In genomic region chr2:232308986-232309385, GRCh38 we compare ENCODE assay signal across 19 cellular contexts.
DNase-seq lines count a peak whose midpoint lies in the region; ATAC-seq, FAIRE-seq and TF ChIP-seq lines count a peak whose summit lies in the region.
"Had no signal": no experiment of that assay in that cellular context is flagged by ENCODE, and none has a peak within 500 bp of the region (broad histone marks: within the 10 kb centered on the region; RNA-seq: fewer than 3 reads in every experiment).

No MANE protein-coding gene starts in this region.

- no peak for TF ChIP-seq EP300 in A549 (IDR thresholded peaks at IDR 0.05)

- no peaks in the 10 kb centered on the region for H3K27me3 Mint-ChIP-seq in activated CD4-positive, alpha-beta memory T cell treated with anti-CD3 and anti-CD28 coated beads, Interleukin-2, amount 10 ng/mL, durations not matched to agents 7 days and 5 days
- no peaks in the 10 kb centered on the region for H3K27me3 Mint-ChIP-seq in natural killer cell (ENCODE audit: low read depth in 2 of 2)

- POLR2A ChIA-PET in A549 (lab: Yijun Ruan, JAX), result no interaction called here
- POLR2A ChIA-PET in activated CD4-positive, alpha-beta memory T cell treated with anti-CD3 and anti-CD28 coated beads, Interleukin-2, amount 10 ng/mL, durations not matched to agents 7 days and 5 days (lab: Charles Lee), result no interaction called here

- H3K27me3 ChIP-seq in BLaER1, result no peaks in the 10 kb centered on the region
- H3K27me3 ChIP-seq: tibial nerve had no signal

- 88% methylated on average over 3 of the region's 3 CpGs for WGBS in A549 (ENCODE audit: missing lambda C conversion rate)

- TF ChIP-seq CTCF in A549 (IDR thresholded peaks at IDR 0.05), result no peak
- no peak for TF ChIP-seq CTCF in natural killer cell (IDR thresholded peaks at IDR 0.05)

- no peak for TF ChIP-seq POLR2A in A549 (IDR thresholded peaks at IDR 0.05; ENCODE audit: low read length)

- H3K9me3 ChIP-seq in A549, result peaks cover 21% of the 10 kb centered on the region; the same call in 2 of the 3 replicates
- peaks cover 25% of the 10 kb centered on the region for H3K9me3 ChIP-seq in BLaER1

- intact Hi-C loops in natural killer cell (cut with micrococcal nuclease), result no loop called here

- H3K27ac Mint-ChIP-seq in activated CD4-positive, alpha-beta memory T cell treated with anti-CD3 and anti-CD28 coated beads, Interleukin-2, amount 10 ng/mL, durations not matched to agents 7 days and 5 days, result peak overlapping the region; percentile 83
- H3K27ac Mint-ChIP-seq in natural killer cell, result peak overlapping the region; percentile 92 to 96
- H3K27ac Mint-ChIP-seq: GM23338 had no signal

- H3K27ac ChIP-seq in A549 (no peak overlapping the region), BLaER1 (peak overlapping the region; percentile 40)
- H3K27ac ChIP-seq: left ventricle myocardium inferior, tibial nerve had no signal

- H3K4me2 ChIP-seq in A549 (no peak overlapping the region), BLaER1 (peak overlapping the region; percentile 82)
- H3K4me2 ChIP-seq: GM23338 had no signal

- no peaks in the 10 kb centered on the region for H4K20me1 ChIP-seq in BLaER1

- peaks cover 42% of the 10 kb centered on the region for H3K4me1 Mint-ChIP-seq in activated CD4-positive, alpha-beta memory T cell treated with anti-CD3 and anti-CD28 coated beads, Interleukin-2, amount 10 ng/mL, durations not matched to agents 7 days and 5 days
- H3K4me1 Mint-ChIP-seq in natural killer cell, result peaks cover 58 to 70% of the 10 kb centered on the region in 2 donors

- ATAC-seq in A549 (peak; percentile 32 to 33; a peak in 2 of 6 replicates), natural killer cell (no peak), HG03432 (IDR thresholded peaks at IDR 0.05; ENCODE audit: unreplicated experiment) (no peak), left lobe of liver (no peak), SK-N-SH treated with all-trans-retinoic acid at 6 μM for 48 hours (no peak)

- DNase-seq in A549 (ENCODE audit: low read depth in 1 of 2, low spot score in 1 of 2) (no peak), natural killer cell (no peak), left lobe of liver (ENCODE audit: low spot score) (no peak)
- DNase-seq in activated CD4-positive, alpha-beta memory T cell treated with anti-CD3 and anti-CD28 coated beads, Interleukin-2, amount 10 ng/mL, durations not matched to agents 7 days and 5 days, result no peak
- DNase-seq: activated CD4-positive, alpha-beta T cell treated with anti-CD3 and anti-CD28 coated beads for 48 hours; activated effector memory CD4-positive, alpha-beta T cell treated with anti-CD3 and anti-CD28 coated beads, Interleukin-2, amount 50 U/mL, for 16 hours; KG1; left ventricle myocardium inferior; NCI-H1092; NCI-H2081; nucleus accumbens; retina had no signal

- TF ChIP-seq RAD21 in A549 (conservative IDR thresholded peaks at IDR 0.05 in 1 of 2, IDR thresholded peaks at IDR 0.05 in 1 of 2), result no peak

- no peaks in the 10 kb centered on the region for H3K4me1 ChIP-seq in A549
- peaks cover 52% of the 10 kb centered on the region for H3K4me1 ChIP-seq in BLaER1
- H3K4me1 ChIP-seq: left ventricle myocardium inferior had no signal

- CTCF ChIA-PET in A549 (lab: Yijun Ruan, JAX), result interaction anchor here (0.6 to 0.8 kb wide), 2 partner anchors 13 to 16 kb away, joined by 3 read pairs; no protein-coding TSS in a partner anchor
- CTCF ChIA-PET in activated CD4-positive, alpha-beta memory T cell treated with anti-CD3 and anti-CD28 coated beads, Interleukin-2, amount 10 ng/mL, durations not matched to agents 7 days and 5 days (lab: Charles Lee), result interaction anchor here (1.4 to 3.1 kb wide), 3 partner anchors 11 to 18 kb away, joined by 3 to 16 read pairs (median 5); no protein-coding TSS in a partner anchor

- H3K9me3 Mint-ChIP-seq in activated CD4-positive, alpha-beta memory T cell treated with anti-CD3 and anti-CD28 coated beads, Interleukin-2, amount 10 ng/mL, durations not matched to agents 7 days and 5 days, result peaks cover 13% of the 10 kb centered on the region
- no peaks in the 10 kb centered on the region for H3K9me3 Mint-ChIP-seq in natural killer cell

- peaks cover 22% of the 10 kb centered on the region for H3K36me3 ChIP-seq in BLaER1

- no peak overlapping the region for H3K9ac ChIP-seq in BLaER1

- FAIRE-seq in A549 (lab: Jason Lieb, UNC), result no peak
- FAIRE-seq: G401.6, RCC 7860 had no signal

- peaks cover 19% of the 10 kb centered on the region for H3K36me3 Mint-ChIP-seq in activated CD4-positive, alpha-beta memory T cell treated with anti-CD3 and anti-CD28 coated beads, Interleukin-2, amount 10 ng/mL, durations not matched to agents 7 days and 5 days (ENCODE audit: low read depth)
- no peaks in the 10 kb centered on the region for H3K36me3 Mint-ChIP-seq in natural killer cell

- H3K4me3 ChIP-seq in A549 (no peak overlapping the region), BLaER1 (no peak overlapping the region)
- H3K4me3 ChIP-seq: GM23338, left ventricle myocardium inferior, tibial nerve had no signal

- no peak overlapping the region for H3K4me3 Mint-ChIP-seq in activated CD4-positive, alpha-beta memory T cell treated with anti-CD3 and anti-CD28 coated beads, Interleukin-2, amount 10 ng/mL, durations not matched to agents 7 days and 5 days
- H3K4me3 Mint-ChIP-seq in natural killer cell, result peak overlapping the region; percentile 71
- H3K4me3 Mint-ChIP-seq: GM23338 had no signal

TF ChIP-seq in A549, 52 proteins besides CTCF, POLR2A, EP300 and RAD21 (continues in another document):
- no peak for TF ChIP-seq E2F6 (IDR thresholded peaks at IDR 0.05; ENCODE audit: borderline replicate concordance, low read depth)
- TF ChIP-seq CBX8 (IDR thresholded peaks at IDR 0.05), result no peak
- TF ChIP-seq ATOH8 (CRISPR knock-in tag; IDR thresholded peaks at IDR 0.05; ENCODE audit: low read depth), result no peak
- no peak for TF ChIP-seq MYC (IDR thresholded peaks at IDR 0.05; ENCODE audit: borderline replicate concordance, low read length)
- no peak for TF ChIP-seq HES2 (IDR thresholded peaks at IDR 0.05)
- no peak for TF ChIP-seq EHMT2 (IDR thresholded peaks at IDR 0.05; ENCODE audit: low read depth)

TF ChIP-seq in SK-N-SH treated with all-trans-retinoic acid at 6 μM for 48 hours, 23 proteins besides CTCF, POLR2A, EP300 and RAD21 (continues in another document):
- TF ChIP-seq TSHZ2 (CRISPR knock-in tag; IDR thresholded peaks at IDR 0.05), result no peak
- no peak for TF ChIP-seq OSR1 (CRISPR knock-in tag; IDR thresholded peaks at IDR 0.05)
- no peak for TF ChIP-seq CSRNP3 (CRISPR knock-in tag; IDR thresholded peaks at IDR 0.05)
- no peak for TF ChIP-seq RARB (CRISPR knock-in tag; IDR thresholded peaks at IDR 0.05)
- TF ChIP-seq ZNF70 (CRISPR knock-in tag; IDR thresholded peaks at IDR 0.05), result no peak
- TF ChIP-seq ESRRG (CRISPR knock-in tag; IDR thresholded peaks at IDR 0.05), result no peak
- TF ChIP-seq BACH2 (CRISPR knock-in tag; IDR thresholded peaks at IDR 0.05; ENCODE audit: borderline replicate concordance), result no peak
- TF ChIP-seq ARNTL (CRISPR knock-in tag; IDR thresholded peaks at IDR 0.05; ENCODE audit: borderline replicate concordance, low read depth), result no peak
- TF ChIP-seq TCF4 (CRISPR knock-in tag; IDR thresholded peaks at IDR 0.05; ENCODE audit: borderline replicate concordance), result no peak
- TF ChIP-seq ZFP3 (CRISPR knock-in tag; IDR thresholded peaks at IDR 0.05), result no peak
- no peak for TF ChIP-seq ZNF565 (CRISPR knock-in tag; conservative IDR thresholded peaks at IDR 0.05; ENCODE audit: low read depth)
- no peak for TF ChIP-seq CSDC2 (CRISPR knock-in tag; IDR thresholded peaks at IDR 0.05)
- TF ChIP-seq ZFP30 (CRISPR knock-in tag; IDR thresholded peaks at IDR 0.05), result no peak
- TF ChIP-seq GLIS3 (CRISPR knock-in tag; IDR thresholded peaks at IDR 0.05), result no peak

Comparison
In these comparisons a context has a peak if more than half of its experiments do, and no peak if none do; other contexts are left out.
1. ATAC-seq: peak in A549 (2 of 2); none in natural killer cell (0 of 3), HG03432 (single experiment), left lobe of liver (single experiment) and SK-N-SH treated with all-trans-retinoic acid at 6 μM for 48 hours (single experiment).